Comparison of ENCODE assay signal across 22 cellular contexts in genomic region chr13:46638262-46638661, GRCh38.
"Had no signal": no experiment of that assay in that cellular context is flagged by ENCODE, and none has a peak within 500 bp of the region (broad histone marks: within the 10 kb centered on the region; RNA-seq: fewer than 3 reads in every experiment).

No MANE protein-coding gene starts in this region.

- H3K9ac ChIP-seq: neural progenitor cell, parathyroid adenoma had no signal

- H3K4me2 ChIP-seq: hepatocyte, neural progenitor cell had no signal

- H3K4me1 ChIP-seq: prostate gland had no signal

- H3K36me3 Mint-ChIP-seq: neural progenitor cell had no signal

- H3K4me3 Mint-ChIP-seq: dendritic cell treated with granulocyte-macrophage colony-stimulating factor and Interleukin-4, amounts not matched to agents 40 ng/mL and 50 ng/mL, for 4 days; effector memory CD8-positive, alpha-beta T cell; naive thymus-derived CD8-positive, alpha-beta T cell; neural progenitor cell; type B pancreatic cell had no signal

- DNase-seq: cerebellar nuclear complex; effector memory CD8-positive, alpha-beta T cell; foreskin keratinocyte; head of caudate nucleus; kidney; left cardiac atrium; left ventricle myocardium superior; mesendoderm; naive thymus-derived CD8-positive, alpha-beta T cell; occipital lobe; retina; right lobe of liver; stimulated activated CD4-positive, alpha-beta T cell treated with anti-CD3 and anti-CD28 coated beads, Interleukin-12 subunit alpha, Interleukin-12 subunit beta, amount 100 ng/mL, for 4 hours; stimulated activated naive CD4-positive, alpha-beta T cell had no signal

- H3K36me3 ChIP-seq: neural progenitor cell, prostate gland, right lobe of liver, thyroid gland had no signal

- H3K9me3 ChIP-seq: prostate gland, right lobe of liver, thyroid gland had no signal

- H3K9me3 Mint-ChIP-seq: dendritic cell treated with granulocyte-macrophage colony-stimulating factor and Interleukin-4, amounts not matched to agents 40 ng/mL and 50 ng/mL, for 4 days; effector memory CD8-positive, alpha-beta T cell; naive thymus-derived CD8-positive, alpha-beta T cell; neural progenitor cell had no signal

- H3K27ac ChIP-seq: foreskin keratinocyte, neural progenitor cell, prostate gland, right lobe of liver had no signal

- ATAC-seq: effector memory CD8-positive, alpha-beta T cell; foreskin keratinocyte; left cardiac atrium; left ventricle myocardium superior; naive thymus-derived CD8-positive, alpha-beta T cell; right lobe of liver had no signal

- H3K27me3 Mint-ChIP-seq: dendritic cell treated with granulocyte-macrophage colony-stimulating factor and Interleukin-4, amounts not matched to agents 40 ng/mL and 50 ng/mL, for 4 days; effector memory CD8-positive, alpha-beta T cell; naive thymus-derived CD8-positive, alpha-beta T cell; type B pancreatic cell had no signal

- H2AFZ ChIP-seq: hepatocyte, neural progenitor cell, parathyroid adenoma had no signal

- H3K4me3 ChIP-seq: hepatocyte, lung, neural progenitor cell, prostate gland, right lobe of liver, thyroid gland had no signal

- H3K27me3 ChIP-seq: foreskin keratinocyte, hepatocyte, neural progenitor cell, right lobe of liver, thyroid gland had no signal

- H3K27ac Mint-ChIP-seq: dendritic cell treated with granulocyte-macrophage colony-stimulating factor and Interleukin-4, amounts not matched to agents 40 ng/mL and 50 ng/mL, for 4 days; neural progenitor cell had no signal
